26 cellular contexts compared by ENCODE assay signal in the genomic region with DNA sequence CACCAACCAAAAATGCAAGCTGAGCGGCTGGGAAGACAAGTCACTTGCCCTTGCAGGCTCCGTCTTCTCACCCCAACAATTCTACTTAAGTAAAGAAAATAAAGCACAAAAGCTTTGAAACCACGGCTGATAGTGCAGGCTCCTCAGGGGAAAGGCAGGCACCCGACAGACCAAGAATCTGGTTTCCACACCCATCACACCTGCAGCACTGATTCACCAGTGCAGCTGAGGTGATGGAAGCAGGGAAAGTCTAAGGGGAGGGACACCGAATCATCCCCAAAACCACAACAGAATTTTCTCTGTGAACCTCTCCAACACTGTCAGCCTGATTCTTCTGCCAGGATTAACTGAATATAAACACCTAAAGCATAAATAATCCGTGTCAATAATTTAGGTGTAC.
"Had no signal": no experiment of that assay in that cellular context is flagged by ENCODE, and none has a peak within 500 bp of the region (broad histone marks: within the 10 kb centered on the region; RNA-seq: fewer than 3 reads in every experiment).

No MANE protein-coding gene starts in this region.

- H3K27me3 Mint-ChIP-seq: activated B cell treated with CpG ODN at 0.5 μM for 24 hours; activated CD4-positive, alpha-beta memory T cell treated with anti-CD3 and anti-CD28 coated beads, Interleukin-2, amount 10 ng/mL, durations not matched to agents 7 days and 5 days; activated naive CD4-positive, alpha-beta T cell treated with anti-CD3 and anti-CD28 coated beads, Interleukin-2, amount 10 ng/mL, durations not matched to agents 7 days and 5 days had no signal

- H3K27ac ChIP-seq: brain microvascular endothelial cell, PC-9, SK-N-MC had no signal

- DNase-seq: activated B cell treated with CpG ODN at 0.5 μM for 24 hours; activated CD4-positive, alpha-beta memory T cell treated with anti-CD3 and anti-CD28 coated beads, Interleukin-2, amount 10 ng/mL, durations not matched to agents 7 days and 5 days; activated CD4-positive, alpha-beta T cell treated with anti-CD3 and anti-CD28 coated beads for 1 hour; activated CD4-positive, alpha-beta T cell treated with anti-CD3 and anti-CD28 coated beads, Interleukin-2, amount 50 U/mL, for 1 hour; activated gamma-delta T cell treated with Interleukin-2 at 50 U/mL for 16 hours; activated naive CD4-positive, alpha-beta T cell treated with anti-CD3 and anti-CD28 coated beads, Interleukin-2, amount 10 ng/mL, durations not matched to agents 7 days and 5 days; activated naive CD8-positive, alpha-beta T cell treated with anti-CD3 and anti-CD28 coated beads for 36 hours; activated T-cell treated with anti-CD3 and anti-CD28 coated beads for 4 hours; activated T-cell treated with anti-CD3 and anti-CD28 coated beads, Interleukin-2, amount 50 U/mL, for 48 hours; brain microvascular endothelial cell; cerebellar nuclear complex; Kasumi-1; NCI-H1092 treated with DMSO at 0.1 percent for 48 hours; NCI-H1417 treated with DMSO at 0.1 percent for 48 hours; NCI-H1694; NCI-H2029; NCI-H345; NCI-H510A; NCI-H526 treated with DMSO at 0.1 percent for 48 hours; NCI-H82; PC-9; T-cell; T-helper 2 cell; T1000 had no signal

- H3K4me1 Mint-ChIP-seq: activated CD4-positive, alpha-beta memory T cell treated with anti-CD3 and anti-CD28 coated beads, Interleukin-2, amount 10 ng/mL, durations not matched to agents 7 days and 5 days; activated naive CD4-positive, alpha-beta T cell treated with anti-CD3 and anti-CD28 coated beads, Interleukin-2, amount 10 ng/mL, durations not matched to agents 7 days and 5 days; activated naive CD8-positive, alpha-beta T cell treated with anti-CD3 and anti-CD28 coated beads for 36 hours; activated T-helper 17 cell treated with anti-CD3 and anti-CD28 coated beads, Interleukin-2, amount 50 U/mL, for 72 hours; T-cell had no signal

- H3K27ac Mint-ChIP-seq: activated B cell treated with CpG ODN at 0.5 μM for 24 hours; activated CD4-positive, alpha-beta memory T cell treated with anti-CD3 and anti-CD28 coated beads, Interleukin-2, amount 10 ng/mL, durations not matched to agents 7 days and 5 days; activated naive CD4-positive, alpha-beta T cell treated with anti-CD3 and anti-CD28 coated beads, Interleukin-2, amount 10 ng/mL, durations not matched to agents 7 days and 5 days; activated naive CD8-positive, alpha-beta T cell treated with anti-CD3 and anti-CD28 coated beads for 36 hours; activated T-helper 17 cell treated with anti-CD3 and anti-CD28 coated beads, Interleukin-2, amount 50 U/mL, for 72 hours; T-cell had no signal

- H3K36me3 ChIP-seq: brain microvascular endothelial cell had no signal

- H3K9me3 Mint-ChIP-seq: activated CD4-positive, alpha-beta memory T cell treated with anti-CD3 and anti-CD28 coated beads, Interleukin-2, amount 10 ng/mL, durations not matched to agents 7 days and 5 days; activated naive CD4-positive, alpha-beta T cell treated with anti-CD3 and anti-CD28 coated beads, Interleukin-2, amount 10 ng/mL, durations not matched to agents 7 days and 5 days; activated naive CD8-positive, alpha-beta T cell treated with anti-CD3 and anti-CD28 coated beads for 36 hours; activated T-helper 17 cell treated with anti-CD3 and anti-CD28 coated beads, Interleukin-2, amount 50 U/mL, for 72 hours; T-cell had no signal

- H3K4me3 ChIP-seq: PC-9, SK-N-MC had no signal

- H3K4me2 ChIP-seq: PC-9 had no signal

- H2AFZ ChIP-seq: PC-9 had no signal

- H3K4me3 Mint-ChIP-seq: activated B cell treated with CpG ODN at 0.5 μM for 24 hours; activated CD4-positive, alpha-beta memory T cell treated with anti-CD3 and anti-CD28 coated beads, Interleukin-2, amount 10 ng/mL, durations not matched to agents 7 days and 5 days; activated naive CD4-positive, alpha-beta T cell treated with anti-CD3 and anti-CD28 coated beads, Interleukin-2, amount 10 ng/mL, durations not matched to agents 7 days and 5 days; activated naive CD8-positive, alpha-beta T cell treated with anti-CD3 and anti-CD28 coated beads for 36 hours; activated T-helper 17 cell treated with anti-CD3 and anti-CD28 coated beads, Interleukin-2, amount 50 U/mL, for 72 hours; T-cell had no signal

- H3K27me3 ChIP-seq: brain microvascular endothelial cell had no signal

- H3K36me3 Mint-ChIP-seq: activated naive CD4-positive, alpha-beta T cell treated with anti-CD3 and anti-CD28 coated beads, Interleukin-2, amount 10 ng/mL, durations not matched to agents 7 days and 5 days; activated naive CD8-positive, alpha-beta T cell treated with anti-CD3 and anti-CD28 coated beads for 36 hours; T-cell had no signal
